20 cellular contexts compared by ENCODE assay signal in the genomic region with DNA sequence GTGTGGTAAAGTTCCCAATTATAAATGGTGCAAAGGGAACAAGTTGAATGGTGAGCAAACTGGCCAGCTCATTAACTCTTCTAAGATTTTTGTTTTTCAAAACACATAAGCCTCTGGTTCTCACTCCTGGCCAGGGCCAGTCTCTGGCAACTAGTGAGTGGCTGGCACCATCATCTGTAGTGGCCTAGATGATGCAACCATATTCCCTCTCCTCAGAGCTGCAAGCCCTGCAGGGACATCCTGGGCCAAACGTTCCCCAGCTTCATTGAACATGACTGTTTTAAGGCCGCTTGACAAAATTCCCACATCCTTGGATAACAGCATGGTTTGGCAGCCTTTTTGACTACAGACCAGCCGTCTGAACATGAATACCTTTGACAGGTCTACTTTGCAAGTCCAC. TPM values are rescaled to one million over a fixed set of nuclear protein-coding genes. Genes with fewer than 3 reads are reported as not detected.
DNase-seq lines count a peak whose midpoint lies in the region; ATAC-seq, FAIRE-seq and TF ChIP-seq lines count a peak whose summit lies in the region.
"Had no signal": no experiment of that assay in that cellular context is flagged by ENCODE, and none has a peak within 500 bp of the region (broad histone marks: within the 10 kb centered on the region; RNA-seq: fewer than 3 reads in every experiment).

No MANE protein-coding gene starts in this region.

- H3K4me1 ChIP-seq in gastroesophageal sphincter (peaks cover 6 to 92% (median 40%) of the 10 kb centered on the region in 3 donors), gastrocnemius medialis (peaks cover 42 to 46% of the 10 kb centered on the region in 2 donors), pancreas (no peaks in the 10 kb centered on the region)

- no peak for TF ChIP-seq POLR2A in gastroesophageal sphincter (IDR thresholded peaks at IDR 0.05)
- no peak for TF ChIP-seq POLR2A in gastrocnemius medialis (IDR thresholded peaks at IDR 0.05)

- peaks cover 75% of the 10 kb centered on the region for H3K36me3 Mint-ChIP-seq in activated CD4-positive, alpha-beta T cell treated with anti-CD3 and anti-CD28 coated beads, Interleukin-2, amount 10 ng/mL, durations not matched to agents 24 days and 14 days (ENCODE audit: low read depth)
- peaks cover 72% of the 10 kb centered on the region for H3K36me3 Mint-ChIP-seq in activated CD4-positive, alpha-beta T cell treated with anti-CD3 and anti-CD28 coated beads, Interleukin-2, amount 10 ng/mL, durations not matched to agents 7 days and 5 days (ENCODE audit: low read depth)

- H3K27ac Mint-ChIP-seq in activated CD4-positive, alpha-beta T cell treated with anti-CD3 and anti-CD28 coated beads, Interleukin-2, amount 10 ng/mL, durations not matched to agents 24 days and 14 days = peak overlapping the region; percentile 32
- H3K27ac Mint-ChIP-seq in activated CD4-positive, alpha-beta T cell treated with anti-CD3 and anti-CD28 coated beads, Interleukin-2, amount 10 ng/mL, durations not matched to agents 7 days and 5 days = no peak overlapping the region

- WGBS in gastroesophageal sphincter (ENCODE audit: low coverage in 1 of 2), 2 donors = 48 to 53% methylated on average over 3 of the region's 3 CpGs
- WGBS in pancreas, 2 donors = 78 to 81% methylated on average over 3 of the region's 3 CpGs

- H3K27me3 ChIP-seq in MG63 (no peaks in the 10 kb centered on the region), gastroesophageal sphincter (no peaks in the 10 kb centered on the region), gastrocnemius medialis (no peaks in the 10 kb centered on the region), pancreas (no peaks in the 10 kb centered on the region)
- H3K27me3 ChIP-seq: left lung, transverse colon had no signal

- no peaks in the 10 kb centered on the region for H3K27me3 Mint-ChIP-seq in activated CD4-positive, alpha-beta T cell treated with anti-CD3 and anti-CD28 coated beads, Interleukin-2, amount 10 ng/mL, durations not matched to agents 24 days and 14 days
- no peaks in the 10 kb centered on the region for H3K27me3 Mint-ChIP-seq in activated CD4-positive, alpha-beta T cell treated with anti-CD3 and anti-CD28 coated beads, Interleukin-2, amount 10 ng/mL, durations not matched to agents 7 days and 5 days

- FAIRE-seq in pancreas (lab: Jason Lieb, UNC) = no peak
- FAIRE-seq: endometrium had no signal

- CTCF ChIA-PET in activated CD4-positive, alpha-beta T cell treated with anti-CD3 and anti-CD28 coated beads, Interleukin-2, amount 10 ng/mL, durations not matched to agents 7 days and 5 days (lab: Charles Lee) = interaction anchor here (0.8 to 1.3 kb wide), 3 partner anchors 12 to 50 kb away, joined by 3 to 4 read pairs (median 3); no protein-coding TSS in a partner anchor

- H3K9me3 ChIP-seq in MG63 (no peaks in the 10 kb centered on the region), gastroesophageal sphincter (no peaks in the 10 kb centered on the region), gastrocnemius medialis (no peaks in the 10 kb centered on the region), pancreas (no peaks in the 10 kb centered on the region)
- H3K9me3 ChIP-seq: left lung, transverse colon had no signal

- peaks cover 87% of the 10 kb centered on the region for H3K4me1 Mint-ChIP-seq in activated CD4-positive, alpha-beta T cell treated with anti-CD3 and anti-CD28 coated beads, Interleukin-2, amount 10 ng/mL, durations not matched to agents 24 days and 14 days
- H3K4me1 Mint-ChIP-seq in activated CD4-positive, alpha-beta T cell treated with anti-CD3 and anti-CD28 coated beads, Interleukin-2, amount 10 ng/mL, durations not matched to agents 7 days and 5 days = peaks cover 87% of the 10 kb centered on the region

- TF ChIP-seq EP300 in gastroesophageal sphincter (IDR thresholded peaks at IDR 0.05) = no peak

- intact Hi-C loops in activated CD4-positive, alpha-beta T cell treated with anti-CD3 and anti-CD28 coated beads, Interleukin-2, amount 10 ng/mL, durations not matched to agents 24 days and 14 days (cut with micrococcal nuclease) = no loop called here
- intact Hi-C loops in gastrocnemius medialis (cut with DNase I; ENCODE audit: low total_unique reads) = loop anchor here (2.0 kb wide), 1 partner anchor 58 kb away; no protein-coding TSS in a partner anchor
- intact Hi-C loops in pancreas (cut with DNase I) = no loop called here

- H3K4me3 ChIP-seq in MG63 (no peak overlapping the region), gastroesophageal sphincter (no peak overlapping the region), gastrocnemius medialis (no peak overlapping the region), pancreas (no peak overlapping the region)
- H3K4me3 ChIP-seq: left lung, transverse colon had no signal

- peaks cover 97% of the 10 kb centered on the region for H3K36me3 ChIP-seq in MG63
- H3K36me3 ChIP-seq in gastroesophageal sphincter = peaks cover 0 to 59% of the 10 kb centered on the region in 2 donors
- H3K36me3 ChIP-seq in gastrocnemius medialis = peaks cover 0 to under 1% of the 10 kb centered on the region in 2 donors
- peaks cover 0 to 16% (median under 1%) of the 10 kb centered on the region in 3 donors for H3K36me3 ChIP-seq in pancreas

- no peak overlapping the region for H3K4me3 Mint-ChIP-seq in activated CD4-positive, alpha-beta T cell treated with anti-CD3 and anti-CD28 coated beads, Interleukin-2, amount 10 ng/mL, durations not matched to agents 24 days and 14 days
- H3K4me3 Mint-ChIP-seq in activated CD4-positive, alpha-beta T cell treated with anti-CD3 and anti-CD28 coated beads, Interleukin-2, amount 10 ng/mL, durations not matched to agents 7 days and 5 days = no peak overlapping the region

- POLR2A ChIA-PET in activated CD4-positive, alpha-beta T cell treated with anti-CD3 and anti-CD28 coated beads, Interleukin-2, amount 10 ng/mL, durations not matched to agents 7 days and 5 days (lab: Charles Lee) = interaction anchor here (0.7 kb wide), 1 partner anchor 26 kb away, joined by 3 read pairs; no protein-coding TSS in a partner anchor

- TF ChIP-seq CTCF in gastroesophageal sphincter (IDR thresholded peaks at IDR 0.05) = no peak
- TF ChIP-seq CTCF in gastrocnemius medialis (IDR thresholded peaks at IDR 0.05 in 4 of 5, conservative IDR thresholded peaks at IDR 0.05 in 1 of 5) = no peak
- TF ChIP-seq CTCF in pancreas (IDR thresholded peaks at IDR 0.05) = no peak

- H3K27ac ChIP-seq in gastroesophageal sphincter (peak overlapping the region in 1 of 4 donors; percentile 52), gastrocnemius medialis (peak overlapping the region; percentile 89 to 93 (median 90)), pancreas (no peak overlapping the region)
- H3K27ac ChIP-seq: transverse colon had no signal

- DNase-seq in activated CD4-positive, alpha-beta T cell treated with anti-CD3 and anti-CD28 coated beads, Interleukin-2, amount 10 ng/mL, durations not matched to agents 24 days and 14 days = no peak
- no peak for DNase-seq in activated CD4-positive, alpha-beta T cell treated with anti-CD3 and anti-CD28 coated beads, Interleukin-2, amount 10 ng/mL, durations not matched to agents 7 days and 5 days
- DNase-seq in MG63 (peak; percentile 47), gastrocnemius medialis (peak; percentile 55 to 84), pancreas (no peak), GM19240 (ENCODE audit: insufficient read length, low spot score) (no peak)
- DNase-seq: 8988T; activated CD8-positive, alpha-beta memory T cell treated with anti-CD3 and anti-CD28 coated beads for 24 hours; amniotic stem cell; HCEC 1CT; left lung; MM.1S; NCI-H187; NCI-H345; SHP77; T-helper 1 cell; transverse colon had no signal

- in situ Hi-C loops in gastrocnemius medialis (cut with MboI; ENCODE audit: low sequenced_read_pairs in 4 of 4) = no loop called here

- no peaks in the 10 kb centered on the region for H3K9me3 Mint-ChIP-seq in activated CD4-positive, alpha-beta T cell treated with anti-CD3 and anti-CD28 coated beads, Interleukin-2, amount 10 ng/mL, durations not matched to agents 24 days and 14 days
- H3K9me3 Mint-ChIP-seq in activated CD4-positive, alpha-beta T cell treated with anti-CD3 and anti-CD28 coated beads, Interleukin-2, amount 10 ng/mL, durations not matched to agents 7 days and 5 days = no peaks in the 10 kb centered on the region

- ATAC-seq in gastroesophageal sphincter (peak; percentile 35), gastrocnemius medialis (peak; percentile 86 to 88), HG02678 (IDR thresholded peaks at IDR 0.05; ENCODE audit: unreplicated experiment) (no peak), pancreas (no peak)
- ATAC-seq: left lung had no signal

RNA-seq across cellular contexts. Expression of gene MACROH2A1, which starts 24.0 kb away (rescaled TPM):
- 282 and 289 TPM in 2 replicates for total RNA-seq in activated CD4-positive, alpha-beta T cell treated with anti-CD3 and anti-CD28 coated beads, Interleukin-2, amount 10 ng/mL, durations not matched to agents 24 days and 14 days
- total RNA-seq in activated CD4-positive, alpha-beta T cell treated with anti-CD3 and anti-CD28 coated beads, Interleukin-2, amount 10 ng/mL, durations not matched to agents 7 days and 5 days = 100 to 1,000 TPM; 287 to 297 TPM
- 322 and 404 TPM in 2 replicates for total RNA-seq in MG63 (2014; rRNA removed; shearing (Covaris generic); ENCODE audit: low replicate concordance)
- total RNA-seq in gastroesophageal sphincter (100 to 1,000 TPM; 163 to 180 (median 177) TPM), gastrocnemius medialis (100 to 1,000 TPM; 104 to 167 (median 136) TPM), pancreas (10 to 100 TPM; 25.7 to 72.1 (median 36.5) TPM)
- 10 to 100 TPM; 50.6 to 69.6 TPM for polyA plus RNA-seq in pancreas

Comparison
In these comparisons a context has a peak if more than half of its experiments do, and no peak if none do; other contexts are left out.
1. DNase-seq: peak in MG63 (single experiment) and gastrocnemius medialis (2 of 2); none in activated CD4-positive, alpha-beta T cell treated with anti-CD3 and anti-CD28 coated beads, Interleukin-2, amount 10 ng/mL, durations not matched to agents 24 days and 14 days (single experiment), activated CD4-positive, alpha-beta T cell treated with anti-CD3 and anti-CD28 coated beads, Interleukin-2, amount 10 ng/mL, durations not matched to agents 7 days and 5 days (single experiment), pancreas (0 of 6) and GM19240 (single experiment).
2. ATAC-seq: peak in gastroesophageal sphincter (single experiment) and gastrocnemius medialis (2 of 2); none in HG02678 (single experiment) and pancreas (0 of 4).
3. H3K27ac ChIP-seq: peak in gastrocnemius medialis (4 of 4); none in pancreas (0 of 4).